In genomic region chr2:194557993-194558392, GRCh38 we compare ENCODE assay signal across 34 cellular contexts.
DNase-seq lines count a peak whose midpoint lies in the region; ATAC-seq, FAIRE-seq and TF ChIP-seq lines count a peak whose summit lies in the region.
"Had no signal": no experiment of that assay in that cellular context is flagged by ENCODE, and none has a peak within 500 bp of the region (broad histone marks: within the 10 kb centered on the region; RNA-seq: fewer than 3 reads in every experiment).

No MANE protein-coding gene starts in this region.

- H3K4me1 ChIP-seq in HepG2 (ENCODE audit: insufficient read depth, low read length) (no peaks in the 10 kb centered on the region), right lobe of liver (no peaks in the 10 kb centered on the region), testis (no peaks in the 10 kb centered on the region)
- H3K4me1 ChIP-seq: A549; BE2C; BLaER1; BLaER1 treated with 17β-estradiol and CSF1 and Interleukin-3, amounts not matched to agents 10 nM and 100 nM; Caco-2 had no signal

- no peak overlapping the region for H3K9ac ChIP-seq in HepG2 (ENCODE audit: insufficient read depth, low read depth, low read length)
- H3K9ac ChIP-seq: BLaER1; BLaER1 treated with 17β-estradiol and CSF1 and Interleukin-3, amounts not matched to agents 10 nM and 100 nM had no signal

- no peaks in the 10 kb centered on the region for H3K27me3 ChIP-seq in HepG2 (ENCODE audit: control insufficient read depth in 1 of 2, insufficient read depth in 2 of 2, low read length in 2 of 2)
- H3K27me3 ChIP-seq in right lobe of liver = no peaks in the 10 kb centered on the region
- H3K27me3 ChIP-seq in testis = no peaks in the 10 kb centered on the region
- H3K27me3 ChIP-seq: BE2C; BLaER1; BLaER1 treated with 17β-estradiol and CSF1 and Interleukin-3, amounts not matched to agents 10 nM and 100 nM had no signal

- no peak for ATAC-seq in HepG2
- no peak for ATAC-seq in right lobe of liver
- no peak for ATAC-seq in WTC11
- ATAC-seq: A549; CD8-positive, alpha-beta T cell had no signal

- no peak for TF ChIP-seq POLR2A in HepG2 (IDR thresholded peaks at IDR 0.05; ENCODE audit: insufficient read depth in 1 of 2, low read depth in 2 of 2, low read length in 2 of 2)
- TF ChIP-seq POLR2A in right lobe of liver (IDR thresholded peaks at IDR 0.05) = no peak
- no peak for TF ChIP-seq POLR2A in testis (IDR thresholded peaks at IDR 0.05)

- no TSS peak for BruUV-seq in HepG2 (replicated peaks; lab: Mats Ljungman, UMichigan)

- no peaks in the 10 kb centered on the region for H3K4me1 Mint-ChIP-seq in WTC11
- H3K4me1 Mint-ChIP-seq: B cell; CD14-positive monocyte; CD4-positive, alpha-beta memory T cell; CD4-positive, CD25-positive, alpha-beta regulatory T cell; CD8-positive, alpha-beta memory T cell had no signal

- no peak overlapping the region for H2AFZ ChIP-seq in HepG2 (ENCODE audit: low read length)

- TF ChIP-seq CTCF in HepG2 (CRISPR knock-in tag; IDR thresholded peaks at IDR 0.05) (no peak), right lobe of liver (IDR thresholded peaks at IDR 0.05) (no peak), WTC11 (IDR thresholded peaks at IDR 0.05) (no peak), testis (IDR thresholded peaks at IDR 0.05) (no peak)

- no peak for DNase-seq in HepG2 (ENCODE audit: low spot score)
- no peak for DNase-seq in right lobe of liver
- DNase-seq in HEK293T (ENCODE audit: extremely low spot score) = no peak
- DNase-seq in WTC11 (ENCODE audit: low spot score) = no peak
- DNase-seq in KG1 (lab: John Stamatoyannopoulos, UW) = no peak
- DNase-seq in testis = no peak
- DNase-seq: 8988T; ACHN; AML-193; BE2C; C1 segment of cervical spinal cord; Caco-2; Calu3; CD4-positive, alpha-beta memory T cell; CD4-positive, alpha-beta T cell; CD4-positive, CD25-positive, alpha-beta regulatory T cell; CD8-positive, alpha-beta memory T cell; CD8-positive, alpha-beta T cell; COR-L47; DMS 273 treated with DMSO at 0.1 percent for 48 hours; DMS153; DMS53; DMS79; DMS79 treated with DMSO at 0.1 percent for 48 hours; DND-41; EL had no signal

- FAIRE-seq in HepG2 (lab: Jason Lieb, UNC) = no peak
- FAIRE-seq: A549, D721Med had no signal

- no peaks in the 10 kb centered on the region for H3K36me3 ChIP-seq in HepG2 (replicated peaks in 1 of 2; ENCODE audit: control insufficient read depth in 1 of 2, insufficient read depth in 2 of 2, low read length in 2 of 2)
- H3K36me3 ChIP-seq in right lobe of liver = no peaks in the 10 kb centered on the region
- no peaks in the 10 kb centered on the region for H3K36me3 ChIP-seq in testis (ENCODE audit: low read depth, missing control alignments)
- H3K36me3 ChIP-seq: BE2C; BLaER1; BLaER1 treated with 17β-estradiol and CSF1 and Interleukin-3, amounts not matched to agents 10 nM and 100 nM had no signal

- H3K27ac ChIP-seq in HepG2 (ENCODE audit: extremely low read length, insufficient read depth, low read length) = no peak overlapping the region
- H3K27ac ChIP-seq in right lobe of liver = no peak overlapping the region
- no peak overlapping the region for H3K27ac ChIP-seq in testis
- H3K27ac ChIP-seq: 22Rv1; A549; BLaER1; BLaER1 treated with 17β-estradiol and CSF1 and Interleukin-3, amounts not matched to agents 10 nM and 100 nM; C4-2B had no signal

- H3K36me3 Mint-ChIP-seq in WTC11 = peaks cover 11% of the 10 kb centered on the region
- H3K36me3 Mint-ChIP-seq: CD14-positive monocyte; CD4-positive, alpha-beta memory T cell; CD4-positive, CD25-positive, alpha-beta regulatory T cell; CD8-positive, alpha-beta memory T cell; CD8-positive, alpha-beta T cell had no signal

- no peak for TF ChIP-seq RAD21 in HepG2 (CRISPR knock-in tag; IDR thresholded peaks at IDR 0.05)

- WGBS in HepG2 (ENCODE audit: low lambda C conversion rate) = 3% methylated on average over 1 of the region's 1 CpG
- WGBS in right lobe of liver (ENCODE audit: insufficient coverage, low coverage, low lambda C conversion rate, missing lambda C conversion rate) = 81% methylated on average over 1 of the region's 1 CpG
- 83 to 88% methylated on average over 1 of the region's 1 CpG for WGBS in testis, 2 donors

- H3K4me3 ChIP-seq in HepG2 (replicated peaks in 1 of 3; ENCODE audit: insufficient read depth in 1 of 3, low read depth in 2 of 3, low read length in 3 of 3) = no peak overlapping the region
- no peak overlapping the region for H3K4me3 ChIP-seq in right lobe of liver
- no peak overlapping the region for H3K4me3 ChIP-seq in testis
- H3K4me3 ChIP-seq: A549; BLaER1; BLaER1 treated with 17β-estradiol and CSF1 and Interleukin-3, amounts not matched to agents 10 nM and 100 nM had no signal

- H4K20me1 ChIP-seq in HepG2 (ENCODE audit: insufficient read depth, low read length) = no peaks in the 10 kb centered on the region
- H4K20me1 ChIP-seq: BLaER1; BLaER1 treated with 17β-estradiol and CSF1 and Interleukin-3, amounts not matched to agents 10 nM and 100 nM had no signal

- H3K9me3 ChIP-seq in HepG2 (ENCODE audit: low read length) (peaks cover 7% of the 10 kb centered on the region; the same call in 1 of the 2 replicates), right lobe of liver (no peaks in the 10 kb centered on the region), testis (no peaks in the 10 kb centered on the region)
- H3K9me3 ChIP-seq: A549, BE2C had no signal

- TF ChIP-seq EP300 in HepG2 (IDR thresholded peaks at IDR 0.05; ENCODE audit: low read depth in 2 of 2, low read length in 2 of 2) (no peak), HepG2 (CRISPR knock-in tag; IDR thresholded peaks at IDR 0.05; ENCODE audit: borderline replicate concordance) (no peak)

- in situ Hi-C loops in HepG2 (cut with HindIII; ENCODE audit: extremely low pct_ligation_motif_present, low pct_unique_long_range_greater_than_20kb) = loop anchor here (10.0 kb wide), 1 partner anchor 757 kb away; no protein-coding TSS in a partner anchor

- H3K4me3 Mint-ChIP-seq in WTC11 = no peak overlapping the region
- H3K4me3 Mint-ChIP-seq: B cell; CD14-positive monocyte; CD4-positive, alpha-beta memory T cell; CD4-positive, alpha-beta T cell; CD4-positive, CD25-positive, alpha-beta regulatory T cell; CD8-positive, alpha-beta memory T cell; CD8-positive, alpha-beta T cell had no signal

- intact Hi-C loops in HepG2 (cut with micrococcal nuclease; ENCODE audit: unreplicated experiment) (no loop called here), right lobe of liver (cut with DNase I) (no loop called here), testis (cut with DNase I; ENCODE audit: low total_unique reads) (no loop called here)

- POLR2A ChIA-PET in HepG2 (lab: Yijun Ruan, JAX) (no interaction called here), HEK293T (lab: Yijun Ruan, JAX) (no interaction called here), WTC11 (lab: Charles Lee) (no interaction called here)

- no peaks in the 10 kb centered on the region for H3K27me3 Mint-ChIP-seq in WTC11 (ENCODE audit: low read depth)
- H3K27me3 Mint-ChIP-seq: B cell; CD4-positive, alpha-beta memory T cell; CD4-positive, alpha-beta T cell; CD4-positive, CD25-positive, alpha-beta regulatory T cell had no signal

- H3K4me2 ChIP-seq in HepG2 (ENCODE audit: low read depth, low read length) = no peak overlapping the region
- H3K4me2 ChIP-seq: A549; BLaER1; BLaER1 treated with 17β-estradiol and CSF1 and Interleukin-3, amounts not matched to agents 10 nM and 100 nM had no signal

- peaks cover 26% of the 10 kb centered on the region for H3K9me3 Mint-ChIP-seq in WTC11
- H3K9me3 Mint-ChIP-seq: CD4-positive, alpha-beta T cell; CD4-positive, CD25-positive, alpha-beta regulatory T cell; CD8-positive, alpha-beta T cell had no signal

- H3K27ac Mint-ChIP-seq in WTC11 = no peak overlapping the region
- H3K27ac Mint-ChIP-seq: B cell; CD14-positive monocyte; CD4-positive, alpha-beta memory T cell; CD4-positive, alpha-beta T cell; CD4-positive, CD25-positive, alpha-beta regulatory T cell; CD8-positive, alpha-beta memory T cell; CD8-positive, alpha-beta T cell had no signal

- H3K79me2 ChIP-seq in HepG2 (ENCODE audit: insufficient read depth, low read length) = no peaks in the 10 kb centered on the region

- CTCF ChIA-PET in HepG2 (lab: Yijun Ruan, JAX; ENCODE audit: low intra/inter-chr PET ratio, low total read pairs) (no interaction called here), HEK293T (lab: Yijun Ruan, JAX) (interaction anchor here (0.7 kb wide), 1 partner anchor 169 kb away, joined by 3 read pairs; no protein-coding TSS in a partner anchor), WTC11 (lab: Charles Lee) (interaction anchor here (0.6 kb wide), 1 partner anchor 102 kb away, joined by 3 read pairs; no protein-coding TSS in a partner anchor)

TF ChIP-seq in HepG2, 621 proteins besides CTCF, POLR2A, EP300 and RAD21 (continues in another document):
- TF ChIP-seq ZNF737 (CRISPR knock-in tag; IDR thresholded peaks at IDR 0.05; ENCODE audit: borderline replicate concordance) = no peak

TF ChIP-seq in HEK293T, 16 proteins besides CTCF, POLR2A, EP300 and RAD21:
- TF ChIP-seq ELF4 (IDR thresholded peaks at IDR 0.05) = peak; percentile 62; the same call in 1 of the 2 replicates
- no peak for TF ChIP-seq LEF1 (IDR thresholded peaks at IDR 0.05; ENCODE audit: borderline replicate concordance)
TF ChIP-seq in HEK293T: peak in this region for 1.

TF ChIP-seq in WTC11, 78 proteins besides CTCF, POLR2A, EP300 and RAD21 (continues in another document):
- TF ChIP-seq HMGA2 (CRISPR knock-in tag; IDR thresholded peaks at IDR 0.05) = 0 out of 2 replicates have a peak, but pooled peaks have one; percentile 3
